ENCODE assay signal across 8 cellular contexts in genomic region chr1:17207966-17208418, GRCh38. TPM values are rescaled to one million over a fixed set of nuclear protein-coding genes. Genes with fewer than 3 reads are reported as not detected.
DNase-seq lines count a peak whose midpoint lies in the region; ATAC-seq and FAIRE-seq lines count a peak whose summit lies in the region.

No MANE protein-coding gene starts in this region.

- ATAC-seq in GM19324 (IDR thresholded peaks at IDR 0.05; ENCODE audit: low FRiP score, unreplicated experiment), result no peak

- H3K36me3 ChIP-seq in small intestine (ENCODE audit: control insufficient read depth in 2 of 2, insufficient read depth in 2 of 2, low read length in 2 of 2), result no peaks in the 10 kb centered on the region

- no peaks in the 10 kb centered on the region for H3K9me3 ChIP-seq in small intestine (ENCODE audit: control insufficient read depth, low read depth)

- FAIRE-seq in small intestine (lab: Jason Lieb, UNC), result no peak

- H3K4me1 ChIP-seq in small intestine (ENCODE audit: control insufficient read depth in 2 of 2, insufficient read depth in 1 of 2, low read depth in 1 of 2, low read length in 1 of 2), result no peaks in the 10 kb centered on the region

- peaks cover 0 to 3% of the 10 kb centered on the region in 2 donors for H3K27me3 ChIP-seq in small intestine (ENCODE audit: control insufficient read depth in 2 of 2, insufficient read depth in 2 of 2, low read length in 2 of 2)

- DNase-seq in SIG-M5 treated with dmso at 0.1 percent for 504 hours (lab: John Stamatoyannopoulos, UW; ENCODE audit: unreplicated experiment), result peak; percentile 33
- no peak for DNase-seq in SIG-M5 (lab: John Stamatoyannopoulos, UW)
- DNase-seq in LoVo (ENCODE audit: low spot score), result peak; percentile 74
- peak; percentile 27 for DNase-seq in activated CD8-positive, alpha-beta memory T cell treated with anti-CD3 and anti-CD28 coated beads, Interleukin-2, amount 50 U/mL, for 24 hours (ENCODE audit: extremely low read depth)
- peak; percentile 31 for DNase-seq in iPS-NIHi7 (ENCODE audit: extremely low spot score)
- peak; percentile 38 for DNase-seq in stromal cell of bone marrow (ENCODE audit: low read depth)
- DNase-seq in small intestine, result no peak

- no peak overlapping the region for H3K4me3 ChIP-seq in small intestine (ENCODE audit: low read depth in 1 of 2, low read length in 2 of 2)

- WGBS in small intestine, 3 donors, result 32 to 71% (median 48%) methylated on average over 2 of the region's 2 CpGs

- no peak overlapping the region for H3K27ac ChIP-seq in small intestine (ENCODE audit: low read depth in 1 of 2, low read length in 1 of 2)

RNA-seq across cellular contexts. Expression of gene PADI1, which starts 3.1 kb away (rescaled TPM):
- under 1 TPM in 2 of 3 donors, not detected in 1; 0.10 to 0.27 TPM for polyA plus RNA-seq in small intestine

RNA-seq across cellular contexts. Expression of gene PADI3, which starts 40.9 kb away (rescaled TPM):
- polyA plus RNA-seq in small intestine, result under 1 TPM in 1 of 3 donors, not detected in 2; 0.04 TPM

Comparison
In these comparisons a context has a peak if more than half of its experiments do, and no peak if none do; other contexts are left out.
1. DNase-seq: peak in SIG-M5 treated with dmso at 0.1 percent for 504 hours (single experiment), LoVo (single experiment), activated CD8-positive, alpha-beta memory T cell treated with anti-CD3 and anti-CD28 coated beads, Interleukin-2, amount 50 U/mL, for 24 hours (single experiment), iPS-NIHi7 (single experiment) and stromal cell of bone marrow (single experiment); none in SIG-M5 (single experiment) and small intestine (single experiment).